13 cellular contexts compared by ENCODE assay signal in the genomic region with DNA sequence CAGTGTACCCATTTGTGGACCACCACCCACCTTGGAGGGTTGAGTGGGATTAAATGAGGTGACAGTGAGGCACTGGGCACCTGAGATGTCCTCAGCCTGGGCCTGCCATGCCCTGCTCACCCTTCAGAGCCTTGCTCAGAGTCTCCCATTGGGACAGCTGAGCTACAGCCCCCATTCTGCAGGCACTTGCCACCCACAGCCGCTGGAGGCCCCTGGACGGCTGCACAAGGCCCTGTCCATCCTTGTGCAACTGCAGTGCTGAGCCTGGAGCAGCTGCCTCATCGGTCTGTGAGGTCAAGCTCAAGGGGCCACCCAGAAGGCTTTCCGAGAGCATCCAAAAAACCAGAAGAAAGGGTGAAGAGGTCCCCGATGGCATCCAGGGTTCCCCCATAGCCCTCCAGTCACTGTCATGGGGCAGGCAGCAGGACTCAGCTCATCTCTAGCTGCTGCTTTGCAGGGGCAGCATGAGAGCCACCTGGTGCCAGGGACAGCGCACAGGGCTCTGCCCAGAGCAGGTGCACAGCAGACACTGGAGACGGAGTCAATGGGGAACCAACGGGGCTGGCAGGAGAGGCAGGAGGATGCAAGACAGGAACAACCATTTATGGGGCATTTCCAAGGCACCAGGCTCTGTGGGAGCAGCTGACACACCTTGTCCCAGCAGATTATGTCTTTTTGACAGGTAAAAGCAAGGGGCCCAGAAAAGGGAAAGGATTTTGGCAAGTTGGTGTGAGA.
DNase-seq lines count a peak whose midpoint lies in the region; ATAC-seq, FAIRE-seq and TF ChIP-seq lines count a peak whose summit lies in the region.
"Had no signal": no experiment of that assay in that cellular context is flagged by ENCODE, and none has a peak within 500 bp of the region (broad histone marks: within the 10 kb centered on the region; RNA-seq: fewer than 3 reads in every experiment).

No MANE protein-coding gene starts in this region.

- FAIRE-seq in H54 (lab: Jason Lieb, UNC) = no peak
- FAIRE-seq: GM12892 had no signal

- H3K36me3 ChIP-seq in adrenal gland (replicated peaks in 1 of 2) (no peaks in the 10 kb centered on the region), uterus (no peaks in the 10 kb centered on the region)

- TF ChIP-seq POLR2A in adrenal gland (IDR thresholded peaks at IDR 0.05) = no peak
- no peak for TF ChIP-seq POLR2A in uterus (IDR thresholded peaks at IDR 0.05)
- TF ChIP-seq POLR2A in H54 (IDR thresholded peaks at IDR 0.05; ENCODE audit: low read depth, low read length) = no peak

- no peak overlapping the region for H3K4me3 ChIP-seq in adrenal gland
- no peak overlapping the region for H3K4me3 ChIP-seq in uterus

- no peaks in the 10 kb centered on the region for H3K27me3 ChIP-seq in adrenal gland
- no peaks in the 10 kb centered on the region for H3K27me3 ChIP-seq in uterus

- H3K4me1 ChIP-seq in adrenal gland (replicated peaks in 1 of 2) (peaks cover 43 to 66% of the 10 kb centered on the region in 2 donors), uterus (peaks cover 21 to 32% of the 10 kb centered on the region in 2 donors)

- peaks cover 70% of the 10 kb centered on the region for H3K4me1 Mint-ChIP-seq in activated naive CD4-positive, alpha-beta T cell treated with anti-CD3 and anti-CD28 coated beads, Interleukin-2, amount 50 U/mL, for 24 hours

- no peak overlapping the region for H3K4me3 Mint-ChIP-seq in activated naive CD4-positive, alpha-beta T cell treated with anti-CD3 and anti-CD28 coated beads, Interleukin-2, amount 50 U/mL, for 24 hours
- H3K4me3 Mint-ChIP-seq: nephron had no signal

- ATAC-seq in left lobe of liver (peak; percentile 2), GM21447 (IDR thresholded peaks at IDR 0.05; ENCODE audit: unreplicated experiment) (no peak), GM21360 (IDR thresholded peaks at IDR 0.05; ENCODE audit: unreplicated experiment) (no peak)

- H3K36me3 Mint-ChIP-seq in activated naive CD4-positive, alpha-beta T cell treated with anti-CD3 and anti-CD28 coated beads, Interleukin-2, amount 50 U/mL, for 24 hours = no peaks in the 10 kb centered on the region

- H3K27ac ChIP-seq in adrenal gland (peak overlapping the region; percentile 84 to 95 (median 91)), uterus (peak overlapping the region; percentile 59 to 60)

- WGBS in adrenal gland, 4 donors = 34 to 77% (median 65%) methylated on average over 3 to 8 of the region's 8 CpGs

- H3K27me3 Mint-ChIP-seq in activated naive CD4-positive, alpha-beta T cell treated with anti-CD3 and anti-CD28 coated beads, Interleukin-2, amount 50 U/mL, for 24 hours = no peaks in the 10 kb centered on the region

- DNase-seq in activated naive CD4-positive, alpha-beta T cell treated with Interleukin-2 at 50 U/mL for 16 hours = no peak
- DNase-seq in adrenal gland (peak in 3 of 7 donors; percentile 48 to 64 (median 57)), left lobe of liver (ENCODE audit: low spot score) (no peak), uterus (no peak), H54 (ENCODE audit: insufficient read length, low spot score) (no peak)
- DNase-seq: central memory CD4-positive, alpha-beta T cell; NCI-H1930; stimulated activated CD4-positive, alpha-beta T cell treated with anti-CD3 and anti-CD28 coated beads, Interleukin-4, amount 100 ng/mL, for 1 hour had no signal

- peak overlapping the region; percentile 30 for H3K27ac Mint-ChIP-seq in activated naive CD4-positive, alpha-beta T cell treated with anti-CD3 and anti-CD28 coated beads, Interleukin-2, amount 50 U/mL, for 24 hours
- H3K27ac Mint-ChIP-seq: nephron had no signal

- intact Hi-C loops in adrenal gland (cut with DNase I) = no loop called here
- intact Hi-C loops in uterus (cut with DNase I; ENCODE audit: low total_unique reads) = no loop called here

- H3K9me3 ChIP-seq in adrenal gland (replicated peaks in 1 of 3) (no peaks in the 10 kb centered on the region), uterus (no peaks in the 10 kb centered on the region)

- no peaks in the 10 kb centered on the region for H3K9me3 Mint-ChIP-seq in activated naive CD4-positive, alpha-beta T cell treated with anti-CD3 and anti-CD28 coated beads, Interleukin-2, amount 50 U/mL, for 24 hours
- H3K9me3 Mint-ChIP-seq: nephron had no signal

- TF ChIP-seq CTCF in adrenal gland (IDR thresholded peaks at IDR 0.05) (peak in 3 of 6 experiments; percentile 7 to 43 (median 31)), uterus (IDR thresholded peaks at IDR 0.05) (no peak)
